Comparison of ENCODE assay signal across 12 cellular contexts in the genomic region with DNA sequence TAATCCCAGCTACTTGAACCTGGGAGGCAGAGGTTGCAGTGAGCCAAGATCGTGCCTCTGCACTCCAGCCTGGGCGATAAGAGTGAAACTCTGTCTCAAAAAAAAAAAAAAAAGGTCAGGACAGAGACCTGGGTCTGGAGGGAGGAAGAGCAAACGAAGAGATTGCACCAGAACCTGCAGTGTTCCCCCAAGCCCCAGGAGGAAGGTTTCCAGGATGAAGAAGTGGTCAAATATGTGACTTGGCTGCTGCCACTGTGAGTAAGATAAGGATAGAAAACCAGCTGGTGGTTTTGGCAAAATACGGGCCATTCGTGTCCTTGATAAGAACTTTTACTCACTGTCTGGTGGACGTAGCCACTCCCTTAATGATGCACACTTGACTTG. TPM values are rescaled to one million over a fixed set of nuclear protein-coding genes. Genes with fewer than 3 reads are reported as not detected.
DNase-seq lines count a peak whose midpoint lies in the region; ATAC-seq, FAIRE-seq and TF ChIP-seq lines count a peak whose summit lies in the region.
"Had no signal": no experiment of that assay in that cellular context is flagged by ENCODE, and none has a peak within 500 bp of the region (broad histone marks: within the 10 kb centered on the region; RNA-seq: fewer than 3 reads in every experiment).

No MANE protein-coding gene starts in this region.

- H3K36me3 ChIP-seq in endothelial cell of umbilical vein (ENCODE audit: control insufficient read depth in 2 of 2, extremely low read depth in 1 of 2, insufficient read depth in 2 of 2, low read length in 2 of 2) (peaks cover 0 to 3% of the 10 kb centered on the region in 2 experiments), psoas muscle (ENCODE audit: insufficient read depth in 1 of 2, low read depth in 1 of 2) (no peaks in the 10 kb centered on the region)

- peaks cover 3% of the 10 kb centered on the region for H3K27me3 Mint-ChIP-seq in activated CD4-positive, alpha-beta T cell treated with anti-CD3 and anti-CD28 coated beads, Interleukin-2, amount 10 ng/mL, durations not matched to agents 7 days and 5 days
- peaks cover 16% of the 10 kb centered on the region for H3K27me3 Mint-ChIP-seq in activated T-cell treated with anti-CD3 and anti-CD28 coated beads, Interleukin-2, amount 50 U/mL, for 24 hours

- H3K9me3 ChIP-seq in endothelial cell of umbilical vein (replicated peaks; ENCODE audit: control insufficient read depth, insufficient read depth, low read length) (no peaks in the 10 kb centered on the region), psoas muscle (no peaks in the 10 kb centered on the region)

- H3K36me3 Mint-ChIP-seq in activated CD4-positive, alpha-beta T cell treated with anti-CD3 and anti-CD28 coated beads, Interleukin-2, amount 10 ng/mL, durations not matched to agents 7 days and 5 days (ENCODE audit: low read depth), result no peaks in the 10 kb centered on the region
- H3K36me3 Mint-ChIP-seq in activated T-cell treated with anti-CD3 and anti-CD28 coated beads, Interleukin-2, amount 50 U/mL, for 24 hours (ENCODE audit: low read depth), result no peaks in the 10 kb centered on the region

- FAIRE-seq in RCC 7860 (lab: Jason Lieb, UNC) (peak; percentile 88), endothelial cell of umbilical vein (lab: Jason Lieb, UNC) (peak; percentile 43)
- FAIRE-seq: G401.6 had no signal

- H3K9ac ChIP-seq in endothelial cell of umbilical vein (replicated peaks; ENCODE audit: extremely low read depth, insufficient read depth, low read length), result peak overlapping the region; percentile 20

- H3K27ac ChIP-seq in endothelial cell of umbilical vein (ENCODE audit: insufficient read depth, low read depth, low read length), result peak overlapping the region; percentile 47
- H3K27ac ChIP-seq in psoas muscle, result no peak overlapping the region
- H3K27ac ChIP-seq: skin epidermis, VCaP had no signal

- CTCF ChIA-PET in endothelial cell of umbilical vein (lab: Charles Lee), result no interaction called here
- CTCF ChIA-PET in activated CD4-positive, alpha-beta T cell treated with anti-CD3 and anti-CD28 coated beads, Interleukin-2, amount 10 ng/mL, durations not matched to agents 7 days and 5 days (lab: Charles Lee), result interaction anchor here (0.6 kb wide), 1 partner anchor 1029 kb away, joined by 3 read pairs; no protein-coding TSS in a partner anchor

- H3K4me3 ChIP-seq in endothelial cell of umbilical vein (replicated peaks in 1 of 3; ENCODE audit: insufficient read depth in 1 of 3, low read depth in 1 of 3, low read length in 3 of 3) (no peak overlapping the region), psoas muscle (no peak overlapping the region)
- H3K4me3 ChIP-seq: skin epidermis had no signal

- no peaks in the 10 kb centered on the region for H3K9me1 ChIP-seq in endothelial cell of umbilical vein (replicated peaks; ENCODE audit: control insufficient read depth, extremely low read depth, insufficient read depth, low read length)

- dilution Hi-C loops in endothelial cell of umbilical vein (cut with MboI; ENCODE audit: extremely low pct_ligation_motif_present, low sequenced_read_pairs), result no loop called here

- H3K4me1 ChIP-seq in endothelial cell of umbilical vein (ENCODE audit: control insufficient read depth, extremely low read depth, insufficient read depth, low read length) (peaks cover 28% of the 10 kb centered on the region), psoas muscle (no peaks in the 10 kb centered on the region)

- peak; percentile 55 for TF ChIP-seq POLR2A in endothelial cell of umbilical vein (IDR thresholded peaks at IDR 0.05; ENCODE audit: low read depth, low read length)

- no peaks in the 10 kb centered on the region for H4K20me1 ChIP-seq in endothelial cell of umbilical vein (replicated peaks; ENCODE audit: control insufficient read depth, extremely low read depth, insufficient read depth, low read length)

- H3K9me3 Mint-ChIP-seq in activated CD4-positive, alpha-beta T cell treated with anti-CD3 and anti-CD28 coated beads, Interleukin-2, amount 10 ng/mL, durations not matched to agents 7 days and 5 days, result peaks cover 3% of the 10 kb centered on the region
- no peaks in the 10 kb centered on the region for H3K9me3 Mint-ChIP-seq in activated T-cell treated with anti-CD3 and anti-CD28 coated beads, Interleukin-2, amount 50 U/mL, for 24 hours

- peak; percentile 17 to 71 (median 58) for ATAC-seq in psoas muscle
- ATAC-seq in stimulated activated naive CD8-positive, alpha-beta T cell treated with anti-CD3 and anti-CD28 coated beads, Interleukin-15, Interleukin-2, amounts not matched to agents 100 U/mL and 50 U/mL, for 24 hours, result no peak

- POLR2A ChIA-PET in endothelial cell of umbilical vein (lab: Charles Lee), result interaction anchor here (0.7 kb wide), 1 partner anchor 27 kb away, joined by 5 read pairs; no protein-coding TSS in a partner anchor
- POLR2A ChIA-PET in activated CD4-positive, alpha-beta T cell treated with anti-CD3 and anti-CD28 coated beads, Interleukin-2, amount 10 ng/mL, durations not matched to agents 7 days and 5 days (lab: Charles Lee), result no interaction called here

- DNase-seq in GF-D8 (lab: John Stamatoyannopoulos, UW), result peak; percentile 81
- peak; percentile 90 for DNase-seq in RCC 7860 (ENCODE audit: low spot score)
- peak; percentile 74 for DNase-seq in endothelial cell of umbilical vein (ENCODE audit: low read depth, low spot score)
- no peak for DNase-seq in psoas muscle
- DNase-seq in stimulated activated naive CD8-positive, alpha-beta T cell treated with anti-CD3 and anti-CD28 coated beads, Interleukin-15, Interleukin-2, amounts not matched to agents 100 U/mL and 50 U/mL, for 24 hours, result no peak
- DNase-seq in activated CD4-positive, alpha-beta T cell treated with anti-CD3 and anti-CD28 coated beads, Interleukin-2, amount 10 ng/mL, durations not matched to agents 7 days and 5 days, result no peak
- DNase-seq in activated T-cell treated with anti-CD3 and anti-CD28 coated beads, Interleukin-2, amount 50 U/mL, for 24 hours, result no peak
- DNase-seq in stimulated activated naive CD4-positive, alpha-beta T cell (lab: John Stamatoyannopoulos, UW), result no peak
- DNase-seq: hypothalamus had no signal

- H3K4me3 Mint-ChIP-seq in activated CD4-positive, alpha-beta T cell treated with anti-CD3 and anti-CD28 coated beads, Interleukin-2, amount 10 ng/mL, durations not matched to agents 7 days and 5 days, result no peak overlapping the region
- no peak overlapping the region for H3K4me3 Mint-ChIP-seq in activated T-cell treated with anti-CD3 and anti-CD28 coated beads, Interleukin-2, amount 50 U/mL, for 24 hours

- H2AFZ ChIP-seq in endothelial cell of umbilical vein (ENCODE audit: low read depth, low read length), result no peak overlapping the region

- intact Hi-C loops in endothelial cell of umbilical vein (cut with micrococcal nuclease), result no loop called here
- intact Hi-C loops in psoas muscle (cut with DNase I), result no loop called here

- peak overlapping the region; percentile 62 for H3K4me2 ChIP-seq in endothelial cell of umbilical vein (ENCODE audit: insufficient read depth, low read length)

- H3K27me3 ChIP-seq in endothelial cell of umbilical vein (ENCODE audit: control insufficient read depth in 2 of 2, insufficient read depth in 2 of 2, low read length in 2 of 2), result no peaks in the 10 kb centered on the region
- H3K27me3 ChIP-seq in psoas muscle (ENCODE audit: insufficient read depth in 3 of 3, low read length in 2 of 3), result no peaks in the 10 kb centered on the region

- no peak overlapping the region for H3K27ac Mint-ChIP-seq in activated CD4-positive, alpha-beta T cell treated with anti-CD3 and anti-CD28 coated beads, Interleukin-2, amount 10 ng/mL, durations not matched to agents 7 days and 5 days
- H3K27ac Mint-ChIP-seq in activated T-cell treated with anti-CD3 and anti-CD28 coated beads, Interleukin-2, amount 50 U/mL, for 24 hours, result no peak overlapping the region

- H3K4me1 Mint-ChIP-seq in activated CD4-positive, alpha-beta T cell treated with anti-CD3 and anti-CD28 coated beads, Interleukin-2, amount 10 ng/mL, durations not matched to agents 7 days and 5 days, result no peaks in the 10 kb centered on the region
- H3K4me1 Mint-ChIP-seq in activated T-cell treated with anti-CD3 and anti-CD28 coated beads, Interleukin-2, amount 50 U/mL, for 24 hours (ENCODE audit: low read depth), result peaks cover 4% of the 10 kb centered on the region

- WGBS in psoas muscle, 3 donors, result 50 to 59% (median 50%) methylated on average over 6 of the region's 6 CpGs

- no TSS peak for BruUV-seq in endothelial cell of umbilical vein (replicated peaks; lab: Mats Ljungman, UMichigan)

- H3K79me2 ChIP-seq in endothelial cell of umbilical vein (ENCODE audit: control insufficient read depth, insufficient read depth, low read length), result peaks cover 68% of the 10 kb centered on the region

- TF ChIP-seq CTCF in endothelial cell of umbilical vein (IDR thresholded peaks at IDR 0.05; ENCODE audit: extremely low read depth in 1 of 2, insufficient read depth in 1 of 2, low read depth in 1 of 2, low read length in 2 of 2) (no peak), psoas muscle (IDR thresholded peaks at IDR 0.05) (no peak)

RNA-seq across cellular contexts. Expression of a gene that starts 42.2 kb away (rescaled TPM):
- total RNA-seq in endothelial cell of umbilical vein (0.62 and 1.0 TPM in 2 replicates), psoas muscle (not detected)
- polyA plus RNA-seq in endothelial cell of umbilical vein (2.5 TPM in 2 replicates), psoas muscle (under 1 TPM; 0.04 to 0.31 (median 0.07) TPM)
- 1.3 and 2.2 TPM in 2 replicates for polyA plus RNA-seq in endothelial cell of umbilical vein (2011; cell fraction: cytosol; rRNA removed)
- 2.2 TPM in 2 replicates for polyA plus RNA-seq in endothelial cell of umbilical vein (2011; cell fraction: nucleus; rRNA removed)
- 3.0 and 3.5 TPM in 2 replicates for polyA plus RNA-seq in endothelial cell of umbilical vein (2012)
- polyA minus RNA-seq in endothelial cell of umbilical vein, result 0.53 TPM in 1 of 2 replicates, not detected in the other
- not detected for polyA minus RNA-seq in endothelial cell of umbilical vein (2011; cell fraction: cytosol; rRNA and poly(A)+ RNA removed)
- 1.2 and 2.3 TPM in 2 replicates for polyA minus RNA-seq in endothelial cell of umbilical vein (2011; cell fraction: nucleus; rRNA and poly(A)+ RNA removed)
- not detected for total RNA-seq in activated CD4-positive, alpha-beta T cell treated with anti-CD3 and anti-CD28 coated beads, Interleukin-2, amount 10 ng/mL, durations not matched to agents 7 days and 5 days

RNA-seq across cellular contexts. Expression of a gene that starts 52.5 kb away (rescaled TPM):
- 13.0 and 16.4 TPM in 2 replicates for total RNA-seq in endothelial cell of umbilical vein
- 5.4 and 7.0 TPM in 2 replicates for polyA plus RNA-seq in endothelial cell of umbilical vein
- polyA plus RNA-seq in endothelial cell of umbilical vein (2011; cell fraction: cytosol; rRNA removed), result 8.0 and 9.7 TPM in 2 replicates
- 8.0 and 11.8 TPM in 2 replicates for polyA plus RNA-seq in endothelial cell of umbilical vein (2011; cell fraction: nucleus; rRNA removed)
- polyA plus RNA-seq in endothelial cell of umbilical vein (2012), result 7.1 and 9.2 TPM in 2 replicates
- 7.0 and 7.8 TPM in 2 replicates for polyA minus RNA-seq in endothelial cell of umbilical vein
- polyA minus RNA-seq in endothelial cell of umbilical vein (2011; cell fraction: cytosol; rRNA and poly(A)+ RNA removed), result 12.7 TPM
- 4.4 and 5.0 TPM in 2 replicates for polyA minus RNA-seq in endothelial cell of umbilical vein (2011; cell fraction: nucleus; rRNA and poly(A)+ RNA removed)
- total RNA-seq in psoas muscle, result 10 to 100 TPM in 2 of 4 donors, 1 to 10 TPM in 2; 2.6 to 12.6 (median 8.1) TPM
- polyA plus RNA-seq in psoas muscle, result 10 to 100 TPM in 1 of 3 donors, 1 to 10 TPM in 1, under 1 TPM in 1; 0.68 to 10.4 (median 8.4) TPM
- total RNA-seq in activated CD4-positive, alpha-beta T cell treated with anti-CD3 and anti-CD28 coated beads, Interleukin-2, amount 10 ng/mL, durations not matched to agents 7 days and 5 days, result 10 to 100 TPM; 25.3 to 25.6 TPM

Comparison
In these comparisons a context has a peak if more than half of its experiments do, and no peak if none do; other contexts are left out.
1. DNase-seq: peak in GF-D8 (single experiment), RCC 7860 (single experiment) and endothelial cell of umbilical vein (single experiment); none in psoas muscle (0 of 2), stimulated activated naive CD8-positive, alpha-beta T cell treated with anti-CD3 and anti-CD28 coated beads, Interleukin-15, Interleukin-2, amounts not matched to agents 100 U/mL and 50 U/mL, for 24 hours (single experiment), activated CD4-positive, alpha-beta T cell treated with anti-CD3 and anti-CD28 coated beads, Interleukin-2, amount 10 ng/mL, durations not matched to agents 7 days and 5 days (single experiment), activated T-cell treated with anti-CD3 and anti-CD28 coated beads, Interleukin-2, amount 50 U/mL, for 24 hours (single experiment) and stimulated activated naive CD4-positive, alpha-beta T cell (0 of 6).